Comparison of ENCODE assay signal across 1 cellular context in the genomic region with DNA sequence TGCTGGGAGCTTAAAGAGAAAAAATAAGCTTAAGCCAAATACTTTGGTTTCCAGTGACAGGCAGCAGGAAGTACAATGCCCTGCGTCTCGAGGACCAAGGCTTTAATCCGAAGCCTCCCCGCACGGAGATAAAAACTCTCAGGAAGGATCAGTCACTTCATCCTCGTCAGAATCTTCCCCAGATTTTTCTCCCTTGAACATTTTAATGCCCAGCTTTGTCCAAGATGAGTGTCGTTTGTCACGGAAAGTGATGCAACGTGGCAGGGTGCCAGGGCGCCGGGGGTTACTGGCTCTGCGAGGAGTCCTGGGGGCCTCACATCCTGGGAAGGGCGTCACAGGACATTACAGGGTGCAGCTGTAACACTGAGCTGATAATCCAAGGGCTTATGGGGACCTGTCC.
A peak's percentile ranks its signal among the peaks of the same experiment; 100 is the strongest.
TF ChIP-seq lines count a peak whose summit lies in the region.

No MANE protein-coding gene starts in this region.

TF ChIP-seq in IMR-90, 13 proteins besides CTCF, POLR2A, EP300 and RAD21:
- TF ChIP-seq MXI1 (IDR thresholded peaks at IDR 0.05; ENCODE audit: borderline replicate concordance, low read depth, low read length) (no peak), RFX5 (IDR thresholded peaks at IDR 0.05; ENCODE audit: low read depth, low read length) (no peak), MAZ (IDR thresholded peaks at IDR 0.05; ENCODE audit: borderline replicate concordance, low read depth, low read length) (0 out of 2 replicates have a peak, but pooled peaks have one; percentile 23), MAFK (IDR thresholded peaks at IDR 0.05; ENCODE audit: low read depth, low read length) (no peak), SMC3 (IDR thresholded peaks at IDR 0.05; ENCODE audit: low read depth, low read length) (no peak), BHLHE40 (IDR thresholded peaks at IDR 0.05; ENCODE audit: low read depth, low read length) (no peak), NFE2L2 (IDR thresholded peaks at IDR 0.05; ENCODE audit: low read depth, low read length) (no peak), CEBPB (IDR thresholded peaks at IDR 0.05; ENCODE audit: low read depth, low read length) (peak; percentile 85), CHD1 (IDR thresholded peaks at IDR 0.05; ENCODE audit: low read depth, low read length) (no peak), USF2 (IDR thresholded peaks at IDR 0.05; ENCODE audit: low read depth, low read length) (no peak), FOS (IDR thresholded peaks at IDR 0.05; ENCODE audit: low read depth, low read length) (no peak)
